Comparison of ENCODE assay signal across 17 cellular contexts in genomic region chr4:8695237-8696219, GRCh38.
"Had no signal": no experiment of that assay in that cellular context is flagged by ENCODE, and none has a peak within 500 bp of the region (broad histone marks: within the 10 kb centered on the region; RNA-seq: fewer than 3 reads in every experiment).

No MANE protein-coding gene starts in this region.

- H3K9me3 ChIP-seq: mucosa of descending colon, neutrophil, testis had no signal

- H3K27ac ChIP-seq: gastroesophageal sphincter, hepatocyte, neutrophil, right atrium auricular region, testis had no signal

- H3K79me2 ChIP-seq: hepatocyte had no signal

- ATAC-seq: activated T-cell treated with anti-CD3 and anti-CD28 coated beads, Interleukin-2, amount 50 U/mL, for 4 hours; gastroesophageal sphincter; left lobe of liver; mucosa of descending colon; naive thymus-derived CD8-positive, alpha-beta T cell; stimulated activated naive CD8-positive, alpha-beta T cell treated with anti-CD3 and anti-CD28 coated beads, Interleukin-15, amount 100 ng/mL, for 72 hours had no signal

- FAIRE-seq: keratinocyte, small intestine had no signal

- H3K4me3 ChIP-seq: gastroesophageal sphincter, hepatocyte, mucosa of descending colon, right atrium auricular region, testis had no signal

- H2AFZ ChIP-seq: hepatocyte had no signal

- H3K4me3 Mint-ChIP-seq: activated naive CD8-positive, alpha-beta T cell treated with anti-CD3 and anti-CD28 coated beads, Interleukin-2, amount 10 ng/mL, durations not matched to agents 7 days and 5 days; activated T-cell treated with anti-CD3 and anti-CD28 coated beads, Interleukin-2, amount 50 U/mL, for 4 hours; brain; naive thymus-derived CD8-positive, alpha-beta T cell; stimulated activated naive CD8-positive, alpha-beta T cell treated with anti-CD3 and anti-CD28 coated beads, Interleukin-15, amount 100 ng/mL, for 72 hours had no signal

- H3K27me3 ChIP-seq: right atrium auricular region, testis had no signal

- H3K36me3 ChIP-seq: gastroesophageal sphincter, neutrophil, right atrium auricular region had no signal

- DNase-seq: activated CD4-positive, CD25-positive, alpha-beta regulatory T cell treated with anti-CD3 and anti-CD28 coated beads, Interleukin-2, amount 50 U/mL, for 72 hours; activated gamma-delta T cell treated with Interleukin-2 at 50 U/mL for 16 hours; activated naive CD8-positive, alpha-beta T cell treated with anti-CD3 and anti-CD28 coated beads, Interleukin-2, amount 10 ng/mL, durations not matched to agents 7 days and 5 days; activated T-cell treated with anti-CD3 and anti-CD28 coated beads, Interleukin-2, amount 50 U/mL, for 4 hours; dermis blood vessel endothelial cell; mucosa of descending colon; naive thymus-derived CD8-positive, alpha-beta T cell; small intestine; stimulated activated naive CD8-positive, alpha-beta T cell treated with anti-CD3 and anti-CD28 coated beads, Interleukin-15, amount 100 ng/mL, for 72 hours; testis had no signal

- H3K27ac Mint-ChIP-seq: activated naive CD8-positive, alpha-beta T cell treated with anti-CD3 and anti-CD28 coated beads, Interleukin-2, amount 10 ng/mL, durations not matched to agents 7 days and 5 days; brain; naive thymus-derived CD8-positive, alpha-beta T cell had no signal

- H3K4me2 ChIP-seq: hepatocyte had no signal

- H3K27me3 Mint-ChIP-seq: activated naive CD8-positive, alpha-beta T cell treated with anti-CD3 and anti-CD28 coated beads, Interleukin-2, amount 10 ng/mL, durations not matched to agents 7 days and 5 days had no signal

- H3K9me3 Mint-ChIP-seq: activated naive CD8-positive, alpha-beta T cell treated with anti-CD3 and anti-CD28 coated beads, Interleukin-2, amount 10 ng/mL, durations not matched to agents 7 days and 5 days had no signal

- H3K4me1 ChIP-seq: gastroesophageal sphincter, right atrium auricular region, testis had no signal

- H3K4me1 Mint-ChIP-seq: activated naive CD8-positive, alpha-beta T cell treated with anti-CD3 and anti-CD28 coated beads, Interleukin-2, amount 10 ng/mL, durations not matched to agents 7 days and 5 days; brain; naive thymus-derived CD8-positive, alpha-beta T cell; stimulated activated naive CD8-positive, alpha-beta T cell treated with anti-CD3 and anti-CD28 coated beads, Interleukin-15, amount 100 ng/mL, for 72 hours had no signal

- H3K36me3 Mint-ChIP-seq: activated naive CD8-positive, alpha-beta T cell treated with anti-CD3 and anti-CD28 coated beads, Interleukin-2, amount 10 ng/mL, durations not matched to agents 7 days and 5 days; brain; naive thymus-derived CD8-positive, alpha-beta T cell had no signal
